27 cellular contexts compared by ENCODE assay signal in the genomic region with DNA sequence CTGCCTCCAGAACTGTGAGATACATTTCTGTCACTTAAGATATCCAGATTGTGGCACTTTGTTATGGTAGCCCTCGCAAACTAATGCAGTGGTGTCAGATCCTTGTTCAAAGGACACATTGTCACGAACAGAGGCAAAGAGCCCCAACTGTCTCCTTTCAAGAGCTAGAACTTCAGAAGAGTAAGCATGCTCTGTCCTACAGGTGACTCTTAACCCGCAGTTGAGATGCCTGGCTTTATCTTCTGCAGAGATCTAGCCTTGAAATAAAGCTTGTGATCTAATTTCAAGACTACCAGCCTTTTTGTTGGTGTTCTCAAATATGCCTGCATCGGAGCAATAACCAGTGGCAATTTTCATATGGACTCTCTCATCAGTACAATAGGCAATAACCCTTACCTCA.
"Had no signal": no experiment of that assay in that cellular context is flagged by ENCODE, and none has a peak within 500 bp of the region (broad histone marks: within the 10 kb centered on the region; RNA-seq: fewer than 3 reads in every experiment).

No MANE protein-coding gene starts in this region.

- H3K9me3 ChIP-seq: colonic mucosa, esophagus squamous epithelium, gastrocnemius medialis, heart right ventricle, left lung, lower lobe of right lung, mucosa of descending colon had no signal

- H3K9me3 Mint-ChIP-seq: dendritic cell treated with granulocyte-macrophage colony-stimulating factor and Interleukin-4, amounts not matched to agents 40 ng/mL and 50 ng/mL, for 4 days; effector memory CD8-positive, alpha-beta T cell; endodermal cell; mesothelial cell of epicardium; naive B cell had no signal

- FAIRE-seq: endometrium, islet of Langerhans, keratinocyte had no signal

- H3K4me3 ChIP-seq: colonic mucosa, esophagus squamous epithelium, gastrocnemius medialis, heart right ventricle, left lung, lower lobe of right lung, mucosa of descending colon had no signal

- H3K36me3 ChIP-seq: colonic mucosa, esophagus squamous epithelium, gastrocnemius medialis, heart right ventricle, left lung, lower lobe of right lung had no signal

- H3K27me3 ChIP-seq: colonic mucosa, esophagus squamous epithelium, gastrocnemius medialis, heart right ventricle, left lung had no signal

- H3K4me1 ChIP-seq: colonic mucosa, esophagus squamous epithelium, gastrocnemius medialis, left lung, lower lobe of right lung had no signal

- H3K27ac ChIP-seq: colonic mucosa, epithelial cell of prostate, esophagus squamous epithelium, gastrocnemius medialis, heart right ventricle, left lung, lower lobe of right lung had no signal

- H3K36me3 Mint-ChIP-seq: mesothelial cell of epicardium had no signal

- DNase-seq: colonic mucosa; cortex of kidney; effector CD8-positive, alpha-beta T cell; effector memory CD8-positive, alpha-beta T cell; endodermal cell; erythroblast; esophagus squamous epithelium; foreskin fibroblast; foreskin melanocyte; gastrocnemius medialis; glutamatergic neuron; head of caudate nucleus; heart right ventricle; hippocampal formation; left cardiac atrium; left lung; left ventricle myocardium superior; lower lobe of right lung; mesenchymal stem cell; mucosa of descending colon; naive B cell had no signal

- H3K27me3 Mint-ChIP-seq: dendritic cell treated with granulocyte-macrophage colony-stimulating factor and Interleukin-4, amounts not matched to agents 40 ng/mL and 50 ng/mL, for 4 days had no signal

- H3K27ac Mint-ChIP-seq: effector memory CD8-positive, alpha-beta T cell; endodermal cell; mesothelial cell of epicardium had no signal

- H3K4me3 Mint-ChIP-seq: dendritic cell treated with granulocyte-macrophage colony-stimulating factor and Interleukin-4, amounts not matched to agents 40 ng/mL and 50 ng/mL, for 4 days; effector memory CD8-positive, alpha-beta T cell; endodermal cell; mesothelial cell of epicardium; naive B cell had no signal
